2 cellular contexts compared by ENCODE assay signal in genomic region chr11:94759522-94759921, GRCh38.
A peak's percentile ranks its signal among the peaks of the same experiment; 100 is the strongest.
TF ChIP-seq lines count a peak whose summit lies in the region.

No MANE protein-coding gene starts in this region.

TF ChIP-seq in SK-N-SH, 30 proteins besides CTCF, POLR2A, EP300 and RAD21:
- TF ChIP-seq REST (IDR thresholded peaks at IDR 0.05; ENCODE audit: low read depth, low read length) (no peak), JUND (IDR thresholded peaks at IDR 0.05) (no peak), MEF2A (IDR thresholded peaks at IDR 0.05; ENCODE audit: borderline replicate concordance, low read depth) (no peak), FOXJ3 (CRISPR knock-in tag; IDR thresholded peaks at IDR 0.05) (no peak), YY1 (IDR thresholded peaks at IDR 0.05; ENCODE audit: low read depth) (no peak), GABPA (IDR thresholded peaks at IDR 0.05; ENCODE audit: low read depth) (no peak), USF2 (IDR thresholded peaks at IDR 0.05; ENCODE audit: borderline replicate concordance, low read depth, low read length) (no peak), TCF12 (IDR thresholded peaks at IDR 0.05) (peak; percentile 35; the same call in 1 of the 2 replicates), IRF3 (IDR thresholded peaks at IDR 0.05; ENCODE audit: low read depth, low read length) (no peak), RFX5 (IDR thresholded peaks at IDR 0.05; ENCODE audit: low read length) (no peak), CHD2 (IDR thresholded peaks at IDR 0.05; ENCODE audit: low read length, partially characterized antibody) (peak; percentile 12), FOSL2 (IDR thresholded peaks at IDR 0.05; ENCODE audit: borderline replicate concordance, low read depth) (no peak), TAF1 (IDR thresholded peaks at IDR 0.05; ENCODE audit: borderline replicate concordance, low read depth, low read length) (no peak), EZH2phosphoT487 (IDR thresholded peaks at IDR 0.05; ENCODE audit: borderline replicate concordance, low read depth) (no peak), FOXM1 (IDR thresholded peaks at IDR 0.05; ENCODE audit: low read depth) (no peak), GATA2 (CRISPR knock-in tag; IDR thresholded peaks at IDR 0.05) (peak; percentile 74), RCOR1 (IDR thresholded peaks at IDR 0.05; ENCODE audit: low read length) (peak; percentile 70; the same call in 1 of the 2 replicates), MXI1 (IDR thresholded peaks at IDR 0.05; ENCODE audit: low read depth, low read length) (peak; percentile 86; the same call in 1 of the 2 replicates), SMC3 (IDR thresholded peaks at IDR 0.05; ENCODE audit: low read depth, low read length) (no peak), ELF1 (IDR thresholded peaks at IDR 0.05) (no peak), SIN3A (IDR thresholded peaks at IDR 0.05; ENCODE audit: borderline replicate concordance, low read depth, low read length) (no peak), NFIC (IDR thresholded peaks at IDR 0.05; ENCODE audit: borderline replicate concordance) (no peak), NRF1 (IDR thresholded peaks at IDR 0.05; ENCODE audit: low read depth, low read length) (no peak), MAX (IDR thresholded peaks at IDR 0.05; ENCODE audit: low read depth) (no peak), TEAD4 (IDR thresholded peaks at IDR 0.05; ENCODE audit: borderline replicate concordance, insufficient read depth) (no peak), PBX3 (IDR thresholded peaks at IDR 0.05) (no peak)

TF ChIP-seq in K562, 482 proteins besides CTCF, POLR2A, EP300 and RAD21:
- peak; percentile 12; the same call in 1 of the 2 replicates for TF ChIP-seq MGA (IDR thresholded peaks at IDR 0.05)
- TF ChIP-seq TAF9B (IDR thresholded peaks at IDR 0.05; ENCODE audit: partially characterized antibody) = no peak
TF ChIP-seq in K562: peak in this region for 1.
